8 cellular contexts compared by ENCODE assay signal in the genomic region with DNA sequence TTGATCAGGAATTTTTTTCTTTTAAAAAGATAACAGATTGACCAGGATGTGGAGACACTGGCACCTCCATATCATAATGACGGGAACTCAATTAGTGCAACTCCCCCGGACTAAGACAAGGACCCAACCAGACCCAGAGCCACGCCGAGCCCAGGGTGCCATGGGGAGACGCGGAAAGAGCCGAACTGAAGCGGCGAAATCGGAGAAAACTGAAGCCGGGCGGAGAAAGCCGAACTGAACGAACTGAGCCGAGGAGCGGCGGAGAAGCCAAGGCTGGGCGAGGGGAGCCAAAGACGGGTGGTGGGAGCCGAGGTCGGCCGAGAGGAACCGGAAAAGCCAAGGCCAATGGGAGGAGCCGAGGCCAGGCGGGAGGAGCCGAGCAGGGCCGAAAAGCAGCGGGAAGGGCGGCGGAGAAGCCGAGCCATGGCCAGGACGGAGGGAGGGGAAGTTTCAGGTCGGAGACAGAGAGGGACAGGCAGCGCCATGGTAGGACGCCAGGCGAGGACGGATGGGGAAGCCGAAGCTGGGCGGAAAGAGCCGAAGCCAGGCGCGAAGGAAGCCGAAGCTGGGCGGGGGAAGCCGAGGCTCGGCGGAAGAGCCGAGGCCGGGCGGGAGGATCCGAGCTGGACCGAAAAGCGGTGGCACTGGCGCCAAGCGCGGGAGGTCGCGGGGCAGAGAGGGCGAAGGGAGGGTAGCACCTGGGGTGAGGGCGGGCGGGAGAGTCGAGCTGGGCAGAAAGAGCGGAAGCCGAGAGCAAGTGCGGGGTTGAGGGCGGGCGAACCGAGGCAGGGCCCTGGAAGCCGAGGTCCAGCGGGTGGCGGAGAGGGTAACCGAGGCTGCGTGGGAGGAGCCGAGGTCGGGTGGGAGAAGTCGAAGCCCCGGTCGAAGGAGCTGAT. TPM values are rescaled to one million over a fixed set of nuclear protein-coding genes. Genes with fewer than 3 reads are reported as not detected.
A peak's percentile ranks its signal among the peaks of the same experiment; 100 is the strongest.
DNase-seq lines count a peak whose midpoint lies in the region; ATAC-seq and TF ChIP-seq lines count a peak whose summit lies in the region.

No MANE protein-coding gene starts in this region.

- ATAC-seq in GM21619 (IDR thresholded peaks at IDR 0.05; ENCODE audit: unreplicated experiment), result peak; percentile 79

- peak overlapping the region; percentile 77 for H3K4me2 ChIP-seq in PC-9

- peaks cover 26% of the 10 kb centered on the region for H3K9me3 Mint-ChIP-seq in activated T-cell treated with anti-CD3 and anti-CD28 coated beads, Interleukin-2, amount 50 U/mL, for 24 hours

- peak overlapping the region; percentile 94 for H3K9ac ChIP-seq in mucosa of stomach (ENCODE audit: low read length)

- H3K27ac Mint-ChIP-seq in activated T-cell treated with anti-CD3 and anti-CD28 coated beads, Interleukin-2, amount 50 U/mL, for 24 hours, result peak overlapping the region; percentile 95

- H3K27me3 Mint-ChIP-seq in activated T-cell treated with anti-CD3 and anti-CD28 coated beads, Interleukin-2, amount 50 U/mL, for 24 hours, result no peaks in the 10 kb centered on the region

- DNase-seq in DMS53 (lab: John Stamatoyannopoulos, UW) (peak; percentile 93), PC-9 (peak; percentile 65 to 81), erythroblast (lab: John Stamatoyannopoulos, UW) (peak; percentile 89 to 90)
- peak; percentile 86 for DNase-seq in Jurkat, Clone E6-1 (ENCODE audit: low read depth, low spot score)
- peak; percentile 95 for DNase-seq in activated T-cell treated with anti-CD3 and anti-CD28 coated beads, Interleukin-2, amount 50 U/mL, for 24 hours
- DNase-seq in stimulated activated CD8-positive, alpha-beta memory T cell treated with anti-CD3 and anti-CD28 coated beads, Interleukin-4, amount 100 ng/mL, for 4 hours (ENCODE audit: low read depth in 2 of 2, low spot score in 1 of 2), result peak; percentile 51 to 75

- no peaks in the 10 kb centered on the region for H3K79me2 ChIP-seq in PC-9 (ENCODE audit: low read depth)

- H3K36me3 ChIP-seq in PC-9 (ENCODE audit: low read depth) (no peaks in the 10 kb centered on the region), mucosa of stomach (ENCODE audit: control insufficient read depth, insufficient read depth, low read length) (no peaks in the 10 kb centered on the region)

- H3K4me1 ChIP-seq in PC-9 (replicated peaks; ENCODE audit: insufficient read depth), result 0 out of 2 replicates have a peak, but pooled peaks cover 4% of the 10 kb centered on the region
- peaks cover 17% of the 10 kb centered on the region for H3K4me1 ChIP-seq in mucosa of stomach (ENCODE audit: control insufficient read depth, insufficient read depth, low read length)

- no peaks in the 10 kb centered on the region for H3K9me2 ChIP-seq in PC-9 (ENCODE audit: insufficient read depth)

- peaks cover 21% of the 10 kb centered on the region for H3K36me3 Mint-ChIP-seq in activated T-cell treated with anti-CD3 and anti-CD28 coated beads, Interleukin-2, amount 50 U/mL, for 24 hours (ENCODE audit: low read depth)

- intact Hi-C loops in PC-9 (cut with micrococcal nuclease; ENCODE audit: unreplicated experiment), result no loop called here

- H2AFZ ChIP-seq in PC-9, result peak overlapping the region; percentile 91

- no TSS peak for BruUV-seq in PC-9 (replicated peaks; lab: Mats Ljungman, UMichigan)

- TF ChIP-seq CTCF in PC-9 (conservative IDR thresholded peaks at IDR 0.05), result no peak

- H4K20me1 ChIP-seq in PC-9 (ENCODE audit: insufficient read depth), result no peaks in the 10 kb centered on the region

- TF ChIP-seq POLR2A in erythroblast (IDR thresholded peaks at IDR 0.05; ENCODE audit: low read length), result peak; percentile 75

- H3K27ac ChIP-seq in PC-9, result peak overlapping the region; percentile 73

- peak overlapping the region; percentile 76 for H3K4me3 ChIP-seq in Jurkat, Clone E6-1 (ENCODE audit: low read length)
- H3K4me3 ChIP-seq in PC-9, result peak overlapping the region; percentile 79
- peak overlapping the region; percentile 80 for H3K4me3 ChIP-seq in mucosa of stomach (ENCODE audit: low read length)

- H3K9me3 ChIP-seq in PC-9 (ENCODE audit: insufficient read depth, low read depth), result no peaks in the 10 kb centered on the region
- H3K9me3 ChIP-seq in mucosa of stomach (ENCODE audit: control insufficient read depth, low read length), result no peaks in the 10 kb centered on the region

- peaks cover 30% of the 10 kb centered on the region for H3K4me1 Mint-ChIP-seq in activated T-cell treated with anti-CD3 and anti-CD28 coated beads, Interleukin-2, amount 50 U/mL, for 24 hours (ENCODE audit: low read depth)

- peak overlapping the region; percentile 82 for H3K4me3 Mint-ChIP-seq in activated T-cell treated with anti-CD3 and anti-CD28 coated beads, Interleukin-2, amount 50 U/mL, for 24 hours

- CTCF ChIA-PET in PC-9 (lab: Charles Lee), result interaction anchor here (0.8 kb wide), 1 partner anchor 98 kb away, joined by 4 read pairs; no protein-coding TSS in a partner anchor

- 0 out of 2 replicates have a peak, but pooled peaks cover 4% of the 10 kb centered on the region for H3F3A ChIP-seq in PC-9 (ENCODE audit: insufficient read depth, low read depth)

- H3K27me3 ChIP-seq in PC-9 (ENCODE audit: insufficient read depth, low read depth) (no peaks in the 10 kb centered on the region), mucosa of stomach (ENCODE audit: control insufficient read depth, insufficient read depth, low read length) (peaks cover 4% of the 10 kb centered on the region)

- POLR2A ChIA-PET in PC-9 (lab: Charles Lee; ENCODE audit: unreplicated experiment), result interaction anchor here (0.5 to 0.7 kb wide), 8 partner anchors 28 to 822 kb away, joined by 3 to 14 read pairs (median 4); no protein-coding TSS in a partner anchor

RNA-seq across cellular contexts. Expression of a gene that starts 29.4 kb away (rescaled TPM):
- polyA plus RNA-seq in Jurkat, Clone E6-1 (2012; ENCODE audit: insufficient read depth, insufficient read length), result 4.9 TPM
- total RNA-seq in PC-9 (2021), result 2.6 and 3.9 TPM in 2 replicates

RNA-seq across cellular contexts. Expression of a gene that starts 40.5 kb away (rescaled TPM):
- not detected for polyA plus RNA-seq in Jurkat, Clone E6-1 (2012; ENCODE audit: insufficient read depth, insufficient read length)
- total RNA-seq in PC-9 (2021), result not detected in 2 replicates

RNA-seq across cellular contexts. Expression of a gene that starts 49.8 kb away (rescaled TPM):
- not detected for polyA plus RNA-seq in Jurkat, Clone E6-1 (2012; ENCODE audit: insufficient read depth, insufficient read length)
- not detected in 2 replicates for total RNA-seq in PC-9 (2021)

RNA-seq across cellular contexts. Expression of a gene that starts 59.0 kb away (rescaled TPM):
- not detected for polyA plus RNA-seq in Jurkat, Clone E6-1 (2012; ENCODE audit: insufficient read depth, insufficient read length)
- not detected in 2 replicates for total RNA-seq in PC-9 (2021)

Comparison
In these comparisons a context has a peak if more than half of its experiments do, and no peak if none do; other contexts are left out.
1. Peak in every context shown above with its lines: DNase-seq, ATAC-seq, H3K4me3 ChIP-seq and H3K27ac ChIP-seq.